1 cellular context compared by ENCODE assay signal in genomic region chr2:133776936-133777587, GRCh38.
TF ChIP-seq lines count a peak whose summit lies in the region.

No MANE protein-coding gene starts in this region.

TF ChIP-seq in HCT116, 20 proteins besides CTCF, POLR2A, EP300 and RAD21 (continued from another document):
- TF ChIP-seq ZNF274 (IDR thresholded peaks at IDR 0.05; ENCODE audit: low read depth, low read length) (no peak), SRF (IDR thresholded peaks at IDR 0.05; ENCODE audit: low read depth) (no peak), ZBTB33 (IDR thresholded peaks at IDR 0.05; ENCODE audit: extremely low read depth, insufficient replicate concordance, low read length) (no peak), TCF7L2 (IDR thresholded peaks at IDR 0.05; ENCODE audit: borderline replicate concordance, extremely low read depth, insufficient read depth, insufficient read length) (no peak), FOSL1 (IDR thresholded peaks at IDR 0.05; ENCODE audit: low read depth) (no peak), YY1 (IDR thresholded peaks at IDR 0.05; ENCODE audit: extremely low read depth, insufficient replicate concordance, low read depth, low read length) (no peak), SIN3A (IDR thresholded peaks at IDR 0.05; ENCODE audit: low read depth) (no peak), SP1 (IDR thresholded peaks at IDR 0.05; ENCODE audit: low read depth) (no peak), POLR2AphosphoS5 (IDR thresholded peaks at IDR 0.05; ENCODE audit: low read depth, low read length) (no peak), CBX3 (IDR thresholded peaks at IDR 0.05; ENCODE audit: low read depth) (no peak), CEBPB (IDR thresholded peaks at IDR 0.05; ENCODE audit: low read depth) (no peak), EZH2 (IDR thresholded peaks at IDR 0.05) (no peak), JUND (IDR thresholded peaks at IDR 0.05) (no peak)
